Comparison of ENCODE assay signal across 28 cellular contexts in the genomic region with DNA sequence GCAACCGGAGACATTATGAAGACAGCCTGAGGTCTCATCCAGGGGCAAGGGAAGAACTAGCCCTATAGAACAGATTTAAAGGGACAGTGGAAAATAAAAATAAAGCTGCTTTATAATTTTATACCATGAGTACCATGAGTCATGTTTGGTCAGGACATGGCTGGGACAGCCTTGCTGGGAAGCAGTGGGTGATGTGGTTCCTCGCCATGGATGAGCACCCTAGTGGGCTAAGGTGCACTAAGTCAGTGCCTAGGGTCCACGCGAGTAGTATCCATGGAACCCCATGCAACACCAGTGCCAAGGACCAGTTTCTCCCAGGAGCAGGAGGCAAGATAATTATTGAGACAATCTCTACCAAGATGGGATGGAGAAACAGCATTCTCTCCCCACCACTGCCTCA.
"Had no signal": no experiment of that assay in that cellular context is flagged by ENCODE, and none has a peak within 500 bp of the region (broad histone marks: within the 10 kb centered on the region; RNA-seq: fewer than 3 reads in every experiment).

No MANE protein-coding gene starts in this region.

- H3K9me3 ChIP-seq: suprapubic skin, testis, thoracic aorta, thyroid gland, tibial artery, transverse colon, upper lobe of left lung, upper lobe of right lung, uterus, vagina had no signal

- H3K4me3 Mint-ChIP-seq: stimulated activated effector memory CD8-positive, alpha-beta T cell treated with anti-CD3 and anti-CD28 coated beads, Interleukin-12 subunit alpha, Interleukin-12 subunit beta, amount 100 ng/mL, for 72 hours; stimulated activated naive B cell treated with anti-CD40 and anti-IgM and Interleukin-4, amounts not matched to agents 10 μg/mL and 1 μg/mL and 100 μg/mL, for 72 hours; stimulated activated naive CD8-positive, alpha-beta T cell treated with anti-CD3 and anti-CD28 coated beads, Interleukin-15, amount 100 ng/mL, for 72 hours; stimulated activated naive CD8-positive, alpha-beta T cell treated with anti-CD3 and anti-CD28 coated beads, Interleukin-15, Interleukin-2, amounts not matched to agents 100 ng/mL and 50 ng/mL, for 24 hours; type B pancreatic cell had no signal

- DNase-seq: stimulated activated CD4-positive, alpha-beta T cell treated with anti-CD3 and anti-CD28 coated beads, Interleukin-2, amount 100 ng/mL, for 24 hours; stimulated activated CD4-positive, alpha-beta T cell treated with anti-CD3 and anti-CD28 coated beads, Interleukin-2, amount 100 ng/mL, for 48 hours; stimulated activated CD4-positive, alpha-beta T cell treated with anti-CD3 and anti-CD28 coated beads, Interleukin-4, amount 100 ng/mL, for 1 hour; stimulated activated CD4-positive, alpha-beta T cell treated with anti-CD3 and anti-CD28 coated beads, Interleukin-4, amount 100 ng/mL, for 24 hours; stimulated activated CD4-positive, alpha-beta T cell treated with anti-CD3 and anti-CD28 coated beads, Interleukin-4, amount 100 ng/mL, for 4 hours; stimulated activated CD8-positive, alpha-beta memory T cell treated with anti-CD3 and anti-CD28 coated beads, Interleukin-4, amount 100 ng/mL, for 48 hours; stimulated activated naive B cell treated with anti-CD40 and anti-IgM and Interleukin-4, amounts not matched to agents 10 μg/mL and 1 μg/mL and 100 μg/mL, for 72 hours; stimulated activated naive CD4-positive, alpha-beta T cell; stimulated activated naive CD4-positive, alpha-beta T cell treated with Interleukin-2 at 50 U/mL for 16 hours; stimulated activated naive CD8-positive, alpha-beta T cell treated with anti-CD3 and anti-CD28 coated beads, Interleukin-15, amount 100 ng/mL, for 72 hours; stimulated activated naive CD8-positive, alpha-beta T cell treated with anti-CD3 and anti-CD28 coated beads, Interleukin-15, Interleukin-2, amounts not matched to agents 100 U/mL and 50 U/mL, for 24 hours; stomach; substantia nigra; testis; thyroid gland; tibial artery; transverse colon; trophoblast cell; upper lobe of left lung; upper lobe of right lung; uterus had no signal

- H3K4me1 ChIP-seq: stomach, suprapubic skin, testis, thyroid gland, tibial artery, tibial nerve, transverse colon, upper lobe of left lung, upper lobe of right lung, uterus, vagina had no signal

- H3K4me3 ChIP-seq: stomach, suprapubic skin, testis, thoracic aorta, thyroid gland, tibial artery, tibial nerve, transverse colon, upper lobe of left lung, upper lobe of right lung, uterus, vagina had no signal

- H3K27ac Mint-ChIP-seq: stimulated activated effector memory CD8-positive, alpha-beta T cell treated with anti-CD3 and anti-CD28 coated beads, Interleukin-12 subunit alpha, Interleukin-12 subunit beta, amount 100 ng/mL, for 72 hours; stimulated activated naive B cell treated with anti-CD40 and anti-IgM and Interleukin-4, amounts not matched to agents 10 μg/mL and 1 μg/mL and 100 μg/mL, for 72 hours; stimulated activated naive CD8-positive, alpha-beta T cell treated with anti-CD3 and anti-CD28 coated beads, Interleukin-15, amount 100 ng/mL, for 72 hours; stimulated activated naive CD8-positive, alpha-beta T cell treated with anti-CD3 and anti-CD28 coated beads, Interleukin-15, Interleukin-2, amounts not matched to agents 100 ng/mL and 50 ng/mL, for 24 hours; type B pancreatic cell had no signal

- H3K4me1 Mint-ChIP-seq: stimulated activated effector memory CD8-positive, alpha-beta T cell treated with anti-CD3 and anti-CD28 coated beads, Interleukin-12 subunit alpha, Interleukin-12 subunit beta, amount 100 ng/mL, for 72 hours; stimulated activated naive B cell treated with anti-CD40 and anti-IgM and Interleukin-4, amounts not matched to agents 10 μg/mL and 1 μg/mL and 100 μg/mL, for 72 hours; stimulated activated naive CD8-positive, alpha-beta T cell treated with anti-CD3 and anti-CD28 coated beads, Interleukin-15, amount 100 ng/mL, for 72 hours had no signal

- H3K9me3 Mint-ChIP-seq: stimulated activated naive CD8-positive, alpha-beta T cell treated with anti-CD3 and anti-CD28 coated beads, Interleukin-15, Interleukin-2, amounts not matched to agents 100 ng/mL and 50 ng/mL, for 24 hours; type B pancreatic cell had no signal

- H3K27ac ChIP-seq: stomach, suprapubic skin, testis, thoracic aorta, thyroid gland, tibial artery, tibial nerve, transverse colon, upper lobe of left lung, upper lobe of right lung, uterus, vagina had no signal

- H3K27me3 ChIP-seq: testis, thyroid gland, tibial nerve, upper lobe of left lung, upper lobe of right lung, uterus, vagina had no signal

- ATAC-seq: stimulated activated effector memory CD8-positive, alpha-beta T cell treated with anti-CD3 and anti-CD28 coated beads, Interleukin-12 subunit alpha, Interleukin-12 subunit beta, amount 100 ng/mL, for 72 hours; stimulated activated naive B cell treated with anti-CD40 and anti-IgM and Interleukin-4, amounts not matched to agents 10 μg/mL and 1 μg/mL and 100 μg/mL, for 72 hours; stimulated activated naive CD8-positive, alpha-beta T cell treated with anti-CD3 and anti-CD28 coated beads, Interleukin-15, amount 100 ng/mL, for 72 hours; stimulated activated naive CD8-positive, alpha-beta T cell treated with anti-CD3 and anti-CD28 coated beads, Interleukin-15, Interleukin-2, amounts not matched to agents 100 U/mL and 50 U/mL, for 24 hours had no signal

- H3K36me3 Mint-ChIP-seq: stimulated activated effector memory CD8-positive, alpha-beta T cell treated with anti-CD3 and anti-CD28 coated beads, Interleukin-12 subunit alpha, Interleukin-12 subunit beta, amount 100 ng/mL, for 72 hours; stimulated activated naive B cell treated with anti-CD40 and anti-IgM and Interleukin-4, amounts not matched to agents 10 μg/mL and 1 μg/mL and 100 μg/mL, for 72 hours; type B pancreatic cell had no signal
